18 cellular contexts compared by ENCODE assay signal in the genomic region with DNA sequence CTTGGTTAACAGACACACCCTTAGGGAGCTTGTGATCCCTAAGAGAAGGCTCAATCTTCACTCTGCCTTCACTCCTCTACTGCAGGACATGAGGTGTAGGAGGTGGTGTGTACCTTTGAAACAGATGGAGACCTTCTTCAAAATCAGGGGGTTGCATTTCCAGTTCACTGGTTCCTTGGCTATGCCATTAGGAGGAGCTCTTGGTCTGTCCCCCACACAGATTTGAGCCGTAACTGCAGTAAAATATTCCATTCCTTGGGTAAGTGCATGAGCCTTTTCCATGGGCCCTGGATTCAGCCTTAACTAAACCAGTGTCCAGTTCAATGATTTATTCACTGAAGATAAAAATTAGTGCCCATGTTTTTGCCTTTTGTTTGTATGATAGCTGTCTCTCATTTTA.
DNase-seq lines count a peak whose midpoint lies in the region; ATAC-seq and TF ChIP-seq lines count a peak whose summit lies in the region.
"Had no signal": no experiment of that assay in that cellular context is flagged by ENCODE, and none has a peak within 500 bp of the region (broad histone marks: within the 10 kb centered on the region; RNA-seq: fewer than 3 reads in every experiment).

No MANE protein-coding gene starts in this region.

- no peak for ATAC-seq in GM18502 (IDR thresholded peaks at IDR 0.05; ENCODE audit: poor library complexity, unreplicated experiment)
- ATAC-seq: body of pancreas, K562, left lobe of liver had no signal

- TF ChIP-seq CTCF in BE2C (IDR thresholded peaks at IDR 0.05; ENCODE audit: low read depth, low read length) = peak; percentile 50
- 0 out of 2 replicates have a peak, but pooled peaks have one; percentile 32 for TF ChIP-seq CTCF in Loucy (conservative IDR thresholded peaks at IDR 0.05; ENCODE audit: low read length)
- TF ChIP-seq CTCF in Calu3 (IDR thresholded peaks at IDR 0.05; ENCODE audit: unreplicated experiment) = no peak

- DNase-seq in BE2C (no peak), dermis blood vessel endothelial cell (peak; percentile 43), lung microvascular endothelial cell (ENCODE audit: low read depth in 2 of 2) (peak; percentile 41 to 80), Calu3 (no peak), immature natural killer cell (no peak)
- DNase-seq: activated effector memory CD4-positive, alpha-beta T cell treated with anti-CD3 and anti-CD28 coated beads, Interleukin-2, amount 50 U/mL, for 16 hours; body of pancreas; CD4-positive, alpha-beta memory T cell; DMS153; GDM1; NCI-H187; NCI-H446; RPMI8226; T-helper 9 cell had no signal

- H2AFZ ChIP-seq in Loucy (ENCODE audit: low read length) = no peak overlapping the region

- no peaks in the 10 kb centered on the region for H3K79me2 ChIP-seq in Loucy (ENCODE audit: insufficient read depth, low read length)

- no peaks in the 10 kb centered on the region for H3K9me2 ChIP-seq in Loucy (replicated peaks; ENCODE audit: low read depth, low read length)

- H3K4me1 ChIP-seq in BE2C (no peaks in the 10 kb centered on the region), Loucy (ENCODE audit: insufficient read depth, low read length, poor library complexity, severe bottlenecking) (no peaks in the 10 kb centered on the region)
- H3K4me1 ChIP-seq: body of pancreas had no signal

- no peak overlapping the region for H3K4me2 ChIP-seq in Loucy (ENCODE audit: low read depth, low read length, poor library complexity, severe bottlenecking)

- CTCF ChIA-PET in Calu3 (lab: Charles Lee) = no interaction called here

- no peaks in the 10 kb centered on the region for H3K9me3 ChIP-seq in BE2C
- H3K9me3 ChIP-seq in Loucy (ENCODE audit: insufficient read depth, low read depth, low read length) = no peaks in the 10 kb centered on the region

- H3K27me3 ChIP-seq in BE2C (no peaks in the 10 kb centered on the region), Loucy (ENCODE audit: insufficient read depth, low read length, poor library complexity, severe bottlenecking) (no peaks in the 10 kb centered on the region)
- H3K27me3 ChIP-seq: body of pancreas had no signal

- no peaks in the 10 kb centered on the region for H3F3A ChIP-seq in Loucy (ENCODE audit: low read depth)

- no peaks in the 10 kb centered on the region for H3K36me3 ChIP-seq in BE2C
- peaks cover 94% of the 10 kb centered on the region for H3K36me3 ChIP-seq in Loucy (ENCODE audit: insufficient read depth, low read length)

- no peak overlapping the region for H3K9ac ChIP-seq in Loucy (ENCODE audit: low read depth, low read length, poor library complexity, severe bottlenecking)

- intact Hi-C loops in Calu3 (cut with micrococcal nuclease; ENCODE audit: unreplicated experiment) = no loop called here

- H3K9me3 Mint-ChIP-seq in Calu3 (ENCODE audit: low read depth, unreplicated experiment) = no peaks in the 10 kb centered on the region
- H3K9me3 Mint-ChIP-seq in immature natural killer cell = no peaks in the 10 kb centered on the region
- H3K9me3 Mint-ChIP-seq: CD4-positive, alpha-beta memory T cell had no signal

- H3K27me3 Mint-ChIP-seq in Calu3 (ENCODE audit: unreplicated experiment) (no peaks in the 10 kb centered on the region), immature natural killer cell (ENCODE audit: low read depth in 3 of 3) (peaks cover 0 to 13% (median 2%) of the 10 kb centered on the region in 3 donors)
- H3K27me3 Mint-ChIP-seq: CD4-positive, alpha-beta memory T cell had no signal

- H3K4me3 Mint-ChIP-seq in Calu3 (ENCODE audit: low read depth, unreplicated experiment) = no peak overlapping the region
- H3K4me3 Mint-ChIP-seq in immature natural killer cell = no peak overlapping the region
- H3K4me3 Mint-ChIP-seq: CD4-positive, alpha-beta memory T cell had no signal

- no peak overlapping the region for H3K27ac Mint-ChIP-seq in Calu3 (ENCODE audit: unreplicated experiment)
- H3K27ac Mint-ChIP-seq in immature natural killer cell = peak overlapping the region in 1 of 6 donors; percentile 17
- H3K27ac Mint-ChIP-seq: CD4-positive, alpha-beta memory T cell had no signal

- no peaks in the 10 kb centered on the region for H4K20me1 ChIP-seq in Loucy (ENCODE audit: insufficient read depth, low read length, poor library complexity, severe bottlenecking)

- no TSS peak for BruUV-seq in Calu3 (replicated peaks; lab: Mats Ljungman, UMichigan)

- H3K4me1 Mint-ChIP-seq in Calu3 (ENCODE audit: low read depth, unreplicated experiment) (no peaks in the 10 kb centered on the region), immature natural killer cell (peaks cover 25 to 49% of the 10 kb centered on the region in 2 donors)
- H3K4me1 Mint-ChIP-seq: CD4-positive, alpha-beta memory T cell had no signal

- H3K36me3 Mint-ChIP-seq in Calu3 (ENCODE audit: insufficient read depth, unreplicated experiment) = no peaks in the 10 kb centered on the region
- H3K36me3 Mint-ChIP-seq in immature natural killer cell = peaks cover 7 to 44% (median 19%) of the 10 kb centered on the region in 3 donors

- no peak overlapping the region for H3K4me3 ChIP-seq in BE2C (ENCODE audit: low read depth, low read length)
- H3K4me3 ChIP-seq in Loucy (ENCODE audit: low read length, poor library complexity, severe bottlenecking) = no peak overlapping the region
- H3K4me3 ChIP-seq: body of pancreas, K562 had no signal

Comparison
In these comparisons a context has a peak if more than half of its experiments do, and no peak if none do; other contexts are left out.
1. DNase-seq: peak in dermis blood vessel endothelial cell (single experiment) and lung microvascular endothelial cell (2 of 2); none in BE2C (single experiment), Calu3 (single experiment) and immature natural killer cell (0 of 3).